ENCODE assay signal across 1 cellular context in genomic region chr6:16332175-16332542, GRCh38.
TF ChIP-seq lines count a peak whose summit lies in the region.

No MANE protein-coding gene starts in this region.

TF ChIP-seq in GM12878, 131 proteins besides CTCF, POLR2A, EP300 and RAD21 (continued from another document and continues in another):
- TF ChIP-seq PRDM15 (CRISPR knock-in tag; IDR thresholded peaks at IDR 0.05) (no peak), ZSCAN29 (IDR thresholded peaks at IDR 0.05) (no peak), MXI1 (IDR thresholded peaks at IDR 0.05; ENCODE audit: low read depth, low read length) (no peak), TCF12 (IDR thresholded peaks at IDR 0.05; ENCODE audit: low read depth, low read length) (no peak), ZBTB11 (CRISPR knock-in tag; IDR thresholded peaks at IDR 0.05) (no peak), CEBPZ (IDR thresholded peaks at IDR 0.05; ENCODE audit: low read depth, low read length) (no peak), MTA3 (IDR thresholded peaks at IDR 0.05; ENCODE audit: borderline replicate concordance, low read length) (no peak), SREBF1 (IDR thresholded peaks at IDR 0.05; ENCODE audit: low read length) (no peak), ELK1 (IDR thresholded peaks at IDR 0.05; ENCODE audit: low read depth, low read length) (no peak), SPI1 (IDR thresholded peaks at IDR 0.05; ENCODE audit: borderline replicate concordance, insufficient read depth, low read depth, low read length) (0 out of 2 replicates have a peak, but pooled peaks have one; percentile 7), STAT1 (conservative IDR thresholded peaks at IDR 0.05) (peak; percentile 74; the same call in 1 of the 2 replicates), RB1 (IDR thresholded peaks at IDR 0.05; ENCODE audit: borderline replicate concordance) (no peak), RAD51 (IDR thresholded peaks at IDR 0.05) (peak; percentile 58), SP1 (IDR thresholded peaks at IDR 0.05; ENCODE audit: low read depth, low read length) (no peak), HCFC1 (IDR thresholded peaks at IDR 0.05; ENCODE audit: low read length) (no peak), REST (IDR thresholded peaks at IDR 0.05; ENCODE audit: low read depth, low read length) (no peak), MEF2B (IDR thresholded peaks at IDR 0.05; ENCODE audit: partially characterized antibody, poor library complexity, severe bottlenecking) (peak; percentile 60), CHD4 (IDR thresholded peaks at IDR 0.05) (no peak), EZH2 (IDR thresholded peaks at IDR 0.05; ENCODE audit: borderline replicate concordance, control insufficient read depth, low read depth, low read length) (no peak), HDAC2 (IDR thresholded peaks at IDR 0.05) (no peak), YY1 (IDR thresholded peaks at IDR 0.05; ENCODE audit: low read depth, low read length) (peak; percentile 66), PAX8 (IDR thresholded peaks at IDR 0.05) (no peak), MEF2A (IDR thresholded peaks at IDR 0.05; ENCODE audit: insufficient read depth, low read depth, low read length) (peak; percentile 48; the same call in 1 of the 2 replicates), ZNF274 (IDR thresholded peaks at IDR 0.05; ENCODE audit: insufficient read depth, insufficient read length) (no peak), RUNX3 (IDR thresholded peaks at IDR 0.05; ENCODE audit: low read length) (no peak), CEBPB (IDR thresholded peaks at IDR 0.05; ENCODE audit: borderline replicate concordance in 1 of 2, low read depth in 2 of 2, low read length in 2 of 2) (no peak), ATF2 (IDR thresholded peaks at IDR 0.05; ENCODE audit: low read length) (no peak), KAT2A (conservative IDR thresholded peaks at IDR 0.05; ENCODE audit: control insufficient read depth, low read depth, low read length) (no peak), ZBED1 (IDR thresholded peaks at IDR 0.05; ENCODE audit: borderline replicate concordance) (no peak), KLF5 (IDR thresholded peaks at IDR 0.05; ENCODE audit: partially characterized antibody) (no peak), JUND (IDR thresholded peaks at IDR 0.05; ENCODE audit: low read depth, low read length) (no peak), PKNOX1 (IDR thresholded peaks at IDR 0.05) (no peak), SMC3 (IDR thresholded peaks at IDR 0.05; ENCODE audit: borderline replicate concordance, low read length) (peak; percentile 90), IKZF2 (IDR thresholded peaks at IDR 0.05) (peak; percentile 52 to 54; a peak in 3 of 4 replicates), MTA2 (IDR thresholded peaks at IDR 0.05; ENCODE audit: low read depth) (no peak), EGR1 (IDR thresholded peaks at IDR 0.05; ENCODE audit: borderline replicate concordance in 1 of 2, low read depth in 2 of 2, low read length in 2 of 2) (no peak), BCL11A (IDR thresholded peaks at IDR 0.05; ENCODE audit: low read depth, low read length) (no peak), CHD1 (IDR thresholded peaks at IDR 0.05; ENCODE audit: low read depth, low read length) (no peak), JUNB (IDR thresholded peaks at IDR 0.05) (no peak), PML (IDR thresholded peaks at IDR 0.05; ENCODE audit: low read length) (no peak)
